Comparison of ENCODE assay signal across 11 cellular contexts in the genomic region with DNA sequence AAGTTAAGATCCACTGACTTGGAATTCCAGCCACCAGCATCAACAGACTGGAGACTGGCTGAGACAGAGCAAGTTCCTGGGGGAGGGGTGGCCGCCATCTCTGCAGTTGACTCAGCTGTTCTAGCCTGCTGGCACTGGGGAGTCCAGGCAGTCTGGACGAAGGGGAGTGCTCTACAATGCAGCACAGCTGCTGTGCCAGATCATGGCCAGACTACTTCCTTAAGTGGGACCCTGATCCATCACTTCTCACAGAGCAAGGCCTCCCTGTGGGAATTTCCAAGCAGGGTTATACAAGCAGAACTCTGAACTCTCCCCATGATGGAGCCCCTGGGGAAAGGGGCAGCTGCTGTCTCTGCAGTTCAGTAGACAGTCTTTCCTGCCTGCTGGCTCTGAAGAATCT. TPM values are rescaled to one million over a fixed set of nuclear protein-coding genes. Genes with fewer than 3 reads are reported as not detected.
DNase-seq lines count a peak whose midpoint lies in the region; ATAC-seq and TF ChIP-seq lines count a peak whose summit lies in the region.
"Had no signal": no experiment of that assay in that cellular context is flagged by ENCODE, and none has a peak within 500 bp of the region (broad histone marks: within the 10 kb centered on the region; RNA-seq: fewer than 3 reads in every experiment).

No MANE protein-coding gene starts in this region.

- ATAC-seq in IMR-90 (ENCODE audit: low read depth) (peak; percentile 99), left lung (peak; percentile 80)

- peak overlapping the region; percentile 43 for H3K4me2 ChIP-seq in IMR-90 (ENCODE audit: low read depth, low read length)

- H2AK9ac ChIP-seq in IMR-90 (replicated peaks; ENCODE audit: low read depth, low read length, poor library complexity): peak overlapping the region; percentile 12

- dilution Hi-C loops in IMR-90 (cut with HindIII; ENCODE audit: low sequenced_read_pairs, unreplicated experiment): no loop called here

- no peak overlapping the region for H2AK5ac ChIP-seq in IMR-90 (ENCODE audit: low read depth, low read length)

- H2BK120ac ChIP-seq in IMR-90 (ENCODE audit: low read depth, low read length): no peak overlapping the region

- H3K18ac ChIP-seq in IMR-90 (ENCODE audit: low read depth, low read length): no peak overlapping the region

- POLR2A ChIA-PET in AG04449 (lab: Yijun Ruan, JAX): no interaction called here
- POLR2A ChIA-PET in IMR-90 (lab: Charles Lee; ENCODE audit: unreplicated experiment): no interaction called here

- no peaks in the 10 kb centered on the region for H4K20me1 ChIP-seq in IMR-90 (ENCODE audit: insufficient read depth, low read length)

- peak overlapping the region; percentile 63 for H2AFZ ChIP-seq in IMR-90 (replicated peaks; ENCODE audit: low read length, poor library complexity)

- no CpG with 5 or more reads among the region's 2 CpGs for WGBS in IMR-90 (ENCODE audit: extremely low coverage in 2 of 2, insufficient read length in 1 of 2), 2 experiments
- WGBS in lower leg skin, 2 donors: 78 to 100% methylated on average over 1 to 2 of the region's 2 CpGs

- no peak for TF ChIP-seq POLR2A in IMR-90 (IDR thresholded peaks at IDR 0.05; ENCODE audit: low read depth, low read length)
- no peak for TF ChIP-seq POLR2A in lower leg skin (IDR thresholded peaks at IDR 0.05)

- H3K9me1 ChIP-seq in IMR-90 (ENCODE audit: insufficient read depth, low read length): 0 out of 2 replicates have a peak, but pooled peaks cover 3% of the 10 kb centered on the region

- no peak overlapping the region for H2BK15ac ChIP-seq in IMR-90 (ENCODE audit: low read depth, low read length)

- no peak overlapping the region for H3K9ac ChIP-seq in IMR-90 (ENCODE audit: low read depth, low read length)

- peak overlapping the region; percentile 1 for H2BK5ac ChIP-seq in IMR-90 (ENCODE audit: low read depth, low read length, poor library complexity, severe bottlenecking)

- BruUV-seq in IMR-90 (replicated peaks; lab: Mats Ljungman, UMichigan): no TSS peak

- no peaks in the 10 kb centered on the region for H3K36me3 ChIP-seq in IMR-90 (ENCODE audit: control insufficient read depth, insufficient read depth, low read length)
- no peaks in the 10 kb centered on the region for H3K36me3 ChIP-seq in left lung

- no peak overlapping the region for H3K56ac ChIP-seq in IMR-90 (ENCODE audit: extremely low read depth, insufficient read depth, low read length)

- no peak overlapping the region for H4K91ac ChIP-seq in IMR-90 (ENCODE audit: insufficient read depth, low read depth, low read length)

- in situ Hi-C loops in IMR-90 (cut with MboI; ENCODE audit: low sequenced_read_pairs): no loop called here

- CTCF ChIA-PET in AG04449 (lab: Yijun Ruan, JAX): no interaction called here
- CTCF ChIA-PET in IMR-90 (lab: Yijun Ruan, JAX): interaction anchor here (0.6 kb wide), 1 partner anchor 290 kb away, joined by 3 read pairs; no protein-coding TSS in a partner anchor

- H3K23ac ChIP-seq in IMR-90 (ENCODE audit: low read depth, low read length): no peak overlapping the region

- intact Hi-C loops in IMR-90 (cut with micrococcal nuclease): no loop called here
- intact Hi-C loops in left lung (cut with DNase I): no loop called here
- intact Hi-C loops in lower leg skin (cut with DNase I; ENCODE audit: low total_unique reads): no loop called here

- H3K27ac ChIP-seq in IMR-90 (ENCODE audit: insufficient read depth, low read length): peak overlapping the region; percentile 6; the same call in 1 of the 2 replicates
- H3K27ac ChIP-seq in left lung: no peak overlapping the region

- TF ChIP-seq CTCF in AG04449 (IDR thresholded peaks at IDR 0.05; ENCODE audit: insufficient read depth, low read length, missing control alignments): no peak
- TF ChIP-seq CTCF in IMR-90 (conservative IDR thresholded peaks at IDR 0.05; ENCODE audit: low read depth, low read length): no peak
- TF ChIP-seq CTCF in left lung (IDR thresholded peaks at IDR 0.05): no peak
- no peak for TF ChIP-seq CTCF in lower leg skin (IDR thresholded peaks at IDR 0.05)

- no peak overlapping the region; the same call in 1 of the 2 replicates for H3K14ac ChIP-seq in IMR-90 (replicated peaks; ENCODE audit: low read depth, low read length)

- no peak overlapping the region for H4K8ac ChIP-seq in IMR-90 (ENCODE audit: low read depth in 2 of 2, low read length in 2 of 2)

- no peak for TF ChIP-seq RAD21 in IMR-90 (IDR thresholded peaks at IDR 0.05; ENCODE audit: low read length)

- H3K27me3 ChIP-seq in IMR-90 (ENCODE audit: control insufficient read depth, insufficient read depth, low read length) (no peaks in the 10 kb centered on the region), left lung (no peaks in the 10 kb centered on the region)

- H4K5ac ChIP-seq in IMR-90 (ENCODE audit: low read depth, low read length): no peak overlapping the region

- H3K79me1 ChIP-seq in IMR-90 (ENCODE audit: low read depth in 1 of 2, low read length in 2 of 2): peaks cover 5 to 26% of the 10 kb centered on the region in 2 experiments

- H3K4me1 ChIP-seq in IMR-90 (ENCODE audit: control insufficient read depth, insufficient read depth, low read length) (peaks cover 6% of the 10 kb centered on the region; the same call in 1 of the 2 replicates), left lung (no peaks in the 10 kb centered on the region)

- no peak overlapping the region for H3K4ac ChIP-seq in IMR-90 (ENCODE audit: low read depth, low read length)

- H3K4me3 ChIP-seq in AG04449 (ENCODE audit: low read depth, low read length): no peak overlapping the region
- no peak overlapping the region for H3K4me3 ChIP-seq in IMR-90 (ENCODE audit: insufficient read depth, low read depth, low read length)
- no peak overlapping the region for H3K4me3 ChIP-seq in left lung
- no peak overlapping the region for H3K4me3 ChIP-seq in lower leg skin (ENCODE audit: low read depth, poor library complexity, severe bottlenecking)

- peak; percentile 7 for DNase-seq in AG04449 (ENCODE audit: low read depth, low spot score)
- peak; percentile 83 for DNase-seq in IMR-90
- DNase-seq in ecto neural progenitor cell (ENCODE audit: low spot score): peak; percentile 54
- no peak for DNase-seq in left lung
- DNase-seq in NCI-H748 (lab: John Stamatoyannopoulos, UW; ENCODE audit: unreplicated experiment): no peak
- DNase-seq in lower leg skin (ENCODE audit: low spot score in 2 of 2): no peak
- DNase-seq in GM19238 (ENCODE audit: insufficient read length, low spot score): no peak
- no peak for DNase-seq in GM19240 (ENCODE audit: insufficient read length, low spot score)
- DNase-seq: activated CD4-positive, alpha-beta T cell treated with anti-CD3 and anti-CD28 coated beads for 1 hour; activated naive CD4-positive, alpha-beta T cell treated with anti-CD3 and anti-CD28 coated beads, Interleukin-2, amount 50 U/mL, for 16 hours had no signal

- H3K9me3 ChIP-seq in IMR-90 (ENCODE audit: control insufficient read depth, insufficient read depth, low read length): peaks cover 5% of the 10 kb centered on the region
- H3K9me3 ChIP-seq in left lung: peaks cover 0 to 19% of the 10 kb centered on the region in 2 donors

- H2BK20ac ChIP-seq in IMR-90 (ENCODE audit: low read depth, low read length): no peak overlapping the region

TF ChIP-seq in IMR-90, 13 proteins besides CTCF, POLR2A, EP300 and RAD21 (continues in another document):
- TF ChIP-seq CHD1 (IDR thresholded peaks at IDR 0.05; ENCODE audit: low read depth, low read length) (no peak), BHLHE40 (IDR thresholded peaks at IDR 0.05; ENCODE audit: low read depth, low read length) (no peak), ELK1 (IDR thresholded peaks at IDR 0.05; ENCODE audit: borderline replicate concordance, low read depth, low read length) (no peak), CEBPB (IDR thresholded peaks at IDR 0.05; ENCODE audit: low read depth, low read length) (no peak), MAZ (IDR thresholded peaks at IDR 0.05; ENCODE audit: borderline replicate concordance, low read depth, low read length) (peak; percentile 74; the same call in 1 of the 2 replicates), RCOR1 (IDR thresholded peaks at IDR 0.05; ENCODE audit: insufficient replicate concordance, low read length) (no peak), FOS (IDR thresholded peaks at IDR 0.05; ENCODE audit: low read depth, low read length) (0 out of 2 replicates have a peak, but pooled peaks have one; percentile 16), RFX5 (IDR thresholded peaks at IDR 0.05; ENCODE audit: low read depth, low read length) (no peak; the same call in 1 of the 2 replicates), MXI1 (IDR thresholded peaks at IDR 0.05; ENCODE audit: borderline replicate concordance, low read depth, low read length) (no peak), NFE2L2 (IDR thresholded peaks at IDR 0.05; ENCODE audit: low read depth, low read length) (peak; percentile 40; the same call in 1 of the 2 replicates)
- TF ChIP-seq, protein P1, sequence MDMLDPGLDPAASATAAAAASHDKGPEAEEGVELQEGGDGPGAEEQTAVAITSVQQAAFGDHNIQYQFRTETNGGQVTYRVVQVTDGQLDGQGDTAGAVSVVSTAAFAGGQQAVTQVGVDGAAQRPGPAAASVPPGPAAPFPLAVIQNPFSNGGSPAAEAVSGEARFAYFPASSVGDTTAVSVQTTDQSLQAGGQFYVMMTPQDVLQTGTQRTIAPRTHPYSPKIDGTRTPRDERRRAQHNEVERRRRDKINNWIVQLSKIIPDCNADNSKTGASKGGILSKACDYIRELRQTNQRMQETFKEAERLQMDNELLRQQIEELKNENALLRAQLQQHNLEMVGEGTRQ (IDR thresholded peaks at IDR 0.05; ENCODE audit: low read depth, low read length): no peak

RNA-seq across cellular contexts. Expression of gene PYGO1, which starts 35.2 kb away (rescaled TPM):
- total RNA-seq in IMR-90 (2012; rRNA removed) (6.6 and 10.0 TPM in 2 replicates), left lung (10 to 100 TPM; 10.4 to 16.7 TPM), lower leg skin (1 to 10 TPM; 1.8 to 4.1 (median 3.2) TPM)
- polyA plus RNA-seq in IMR-90 (2012; rRNA removed): 2.6 and 3.0 TPM in 2 replicates
- 0.59 and 0.74 TPM in 2 replicates for polyA plus RNA-seq in IMR-90 (2012; cell fraction: cytosol; rRNA removed)
- 0.44 and 5.0 TPM in 2 replicates for polyA plus RNA-seq in IMR-90 (2012; cell fraction: nucleus; rRNA removed; ENCODE audit: low replicate concordance)
- total RNA-seq: OCI-LY7 had no signal

RNA-seq across cellular contexts. Expression of gene DNAAF4, which starts 44.9 kb away (rescaled TPM):
- 0.72 and 0.83 TPM in 2 replicates for total RNA-seq in IMR-90 (2012; rRNA removed)
- polyA plus RNA-seq in IMR-90 (2012; rRNA removed): 0.48 and 0.80 TPM in 2 replicates
- 0.08 and 0.34 TPM in 2 replicates for polyA plus RNA-seq in IMR-90 (2012; cell fraction: cytosol; rRNA removed)
- 0.20 and 0.96 TPM in 2 replicates for polyA plus RNA-seq in IMR-90 (2012; cell fraction: nucleus; rRNA removed; ENCODE audit: low replicate concordance)
- 1 to 10 TPM; 4.1 to 4.9 TPM for total RNA-seq in left lung
- 1 to 10 TPM in 1 of 4 donors, under 1 TPM in 3; 0.34 to 1.2 (median 0.49) TPM for total RNA-seq in lower leg skin

Comparison
In these comparisons a context has a peak if more than half of its experiments do, and no peak if none do; other contexts are left out.
1. DNase-seq: peak in AG04449 (single experiment), IMR-90 (single experiment) and ecto neural progenitor cell (single experiment); none in left lung (0 of 2), NCI-H748 (single experiment), lower leg skin (0 of 2), GM19238 (single experiment) and GM19240 (single experiment).